Comparison of ENCODE assay signal across 11 cellular contexts in the genomic region with DNA sequence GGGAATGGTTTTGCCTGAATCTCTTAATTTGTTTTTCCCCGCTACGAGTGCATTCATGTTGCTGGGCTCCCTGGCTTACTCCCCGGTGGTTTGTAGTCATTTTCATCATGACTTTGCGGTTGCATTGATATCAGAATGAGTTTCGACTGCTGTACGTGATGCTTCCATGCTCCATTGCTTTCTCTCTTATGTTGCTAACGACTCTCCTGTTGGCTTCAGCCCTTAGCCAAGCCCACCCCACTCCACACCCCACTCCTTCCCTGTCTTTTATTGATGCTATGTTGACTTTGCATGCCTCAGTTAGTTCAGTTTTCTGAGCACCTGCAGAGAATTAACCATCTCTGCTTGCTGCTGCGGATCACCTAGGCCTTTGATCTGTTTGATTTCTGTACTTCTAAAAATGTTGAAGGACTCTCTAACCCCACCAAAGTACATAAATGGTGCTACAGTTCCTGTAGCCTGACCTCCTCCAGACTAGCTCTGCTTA.
A peak's percentile ranks its signal among the peaks of the same experiment; 100 is the strongest.
DNase-seq lines count a peak whose midpoint lies in the region; ATAC-seq and TF ChIP-seq lines count a peak whose summit lies in the region.
"Had no signal": no experiment of that assay in that cellular context is flagged by ENCODE, and none has a peak within 500 bp of the region (broad histone marks: within the 10 kb centered on the region; RNA-seq: fewer than 3 reads in every experiment).

No MANE protein-coding gene starts in this region.

- no peaks in the 10 kb centered on the region for H3K4me1 ChIP-seq in adrenal gland (replicated peaks in 1 of 2)
- H3K4me1 ChIP-seq: psoas muscle had no signal

- no peak overlapping the region for H3K27ac ChIP-seq in adrenal gland
- H3K27ac ChIP-seq: PC-9, psoas muscle had no signal

- H3K9me3 ChIP-seq in adrenal gland (replicated peaks in 1 of 3) = no peaks in the 10 kb centered on the region
- H3K9me3 ChIP-seq: psoas muscle had no signal

- intact Hi-C loops in activated B cell treated with CpG ODN at 0.5 μM for 24 hours (cut with micrococcal nuclease) (no loop called here), adrenal gland (cut with DNase I) (no loop called here)

- no peaks in the 10 kb centered on the region for H3K9me3 Mint-ChIP-seq in activated B cell treated with CpG ODN at 0.5 μM for 24 hours
- H3K9me3 Mint-ChIP-seq: activated CD4-positive, alpha-beta memory T cell treated with anti-CD3 and anti-CD28 coated beads, Interleukin-2, amount 10 ng/mL, durations not matched to agents 7 days and 5 days had no signal

- H3K27me3 Mint-ChIP-seq in activated B cell treated with CpG ODN at 0.5 μM for 24 hours = peaks cover 2% of the 10 kb centered on the region

- H3K36me3 Mint-ChIP-seq in activated B cell treated with CpG ODN at 0.5 μM for 24 hours (ENCODE audit: low read depth) = no peaks in the 10 kb centered on the region

- H3K4me3 Mint-ChIP-seq in activated B cell treated with CpG ODN at 0.5 μM for 24 hours = no peak overlapping the region
- H3K4me3 Mint-ChIP-seq: activated CD4-positive, alpha-beta memory T cell treated with anti-CD3 and anti-CD28 coated beads, Interleukin-2, amount 10 ng/mL, durations not matched to agents 7 days and 5 days had no signal

- TF ChIP-seq POLR2A in adrenal gland (IDR thresholded peaks at IDR 0.05) = no peak

- WGBS in adrenal gland, 4 donors = 94 to 97% (median 96%) methylated on average over 8 of the region's 8 CpGs

- TF ChIP-seq CTCF in GM13977 (IDR thresholded peaks at IDR 0.05; ENCODE audit: extremely low read depth, insufficient read depth, missing control alignments) (no peak), activated B cell treated with CpG ODN at 0.5 μM for 24 hours (IDR thresholded peaks at IDR 0.05) (no peak), adrenal gland (IDR thresholded peaks at IDR 0.05) (no peak)

- ATAC-seq in GM21717 (IDR thresholded peaks at IDR 0.05; ENCODE audit: unreplicated experiment) (peak; percentile 88), HG03571 (IDR thresholded peaks at IDR 0.05; ENCODE audit: unreplicated experiment) (peak; percentile 67), activated B cell treated with CpG ODN at 0.5 μM for 24 hours (ENCODE audit: low read depth) (peak; percentile 81)
- ATAC-seq: psoas muscle had no signal

- H3K4me1 Mint-ChIP-seq in activated B cell treated with CpG ODN at 0.5 μM for 24 hours = peaks cover 8% of the 10 kb centered on the region
- H3K4me1 Mint-ChIP-seq: activated CD4-positive, alpha-beta memory T cell treated with anti-CD3 and anti-CD28 coated beads, Interleukin-2, amount 10 ng/mL, durations not matched to agents 7 days and 5 days had no signal

- H3K27ac Mint-ChIP-seq in activated B cell treated with CpG ODN at 0.5 μM for 24 hours = no peak overlapping the region
- H3K27ac Mint-ChIP-seq: activated CD4-positive, alpha-beta memory T cell treated with anti-CD3 and anti-CD28 coated beads, Interleukin-2, amount 10 ng/mL, durations not matched to agents 7 days and 5 days had no signal

- in situ Hi-C loops in GM13977 (cut with MboI; ENCODE audit: low pct_unique_long_range_greater_than_20kb, low sequenced_read_pairs, unreplicated experiment) = no loop called here

- DNase-seq in GM13977 (ENCODE audit: low spot score) (peak; percentile 64), activated B cell treated with CpG ODN at 0.5 μM for 24 hours (no peak), adrenal gland (no peak), activated T-cell treated with anti-CD3 and anti-CD28 coated beads for 4 hours (no peak), ureter (ENCODE audit: low spot score) (no peak), LoVo (ENCODE audit: low spot score) (no peak)
- DNase-seq: activated CD4-positive, alpha-beta memory T cell treated with anti-CD3 and anti-CD28 coated beads, Interleukin-2, amount 10 ng/mL, durations not matched to agents 7 days and 5 days; PC-9; psoas muscle had no signal

- no peaks in the 10 kb centered on the region for H3K27me3 ChIP-seq in adrenal gland

- POLR2A ChIA-PET in activated B cell treated with CpG ODN at 0.5 μM for 24 hours (lab: Charles Lee) = interaction anchor here (0.6 kb wide), 1 partner anchor 63 kb away, joined by 14 read pairs; no protein-coding TSS in a partner anchor

- H3K4me3 ChIP-seq in adrenal gland = no peak overlapping the region
- H3K4me3 ChIP-seq: PC-9, psoas muscle had no signal

- no peaks in the 10 kb centered on the region for H3K36me3 ChIP-seq in adrenal gland (replicated peaks in 1 of 2)

- CTCF ChIA-PET in activated B cell treated with CpG ODN at 0.5 μM for 24 hours (lab: Charles Lee) = no interaction called here
